ENCODE assay signal across 16 cellular contexts in the genomic region with DNA sequence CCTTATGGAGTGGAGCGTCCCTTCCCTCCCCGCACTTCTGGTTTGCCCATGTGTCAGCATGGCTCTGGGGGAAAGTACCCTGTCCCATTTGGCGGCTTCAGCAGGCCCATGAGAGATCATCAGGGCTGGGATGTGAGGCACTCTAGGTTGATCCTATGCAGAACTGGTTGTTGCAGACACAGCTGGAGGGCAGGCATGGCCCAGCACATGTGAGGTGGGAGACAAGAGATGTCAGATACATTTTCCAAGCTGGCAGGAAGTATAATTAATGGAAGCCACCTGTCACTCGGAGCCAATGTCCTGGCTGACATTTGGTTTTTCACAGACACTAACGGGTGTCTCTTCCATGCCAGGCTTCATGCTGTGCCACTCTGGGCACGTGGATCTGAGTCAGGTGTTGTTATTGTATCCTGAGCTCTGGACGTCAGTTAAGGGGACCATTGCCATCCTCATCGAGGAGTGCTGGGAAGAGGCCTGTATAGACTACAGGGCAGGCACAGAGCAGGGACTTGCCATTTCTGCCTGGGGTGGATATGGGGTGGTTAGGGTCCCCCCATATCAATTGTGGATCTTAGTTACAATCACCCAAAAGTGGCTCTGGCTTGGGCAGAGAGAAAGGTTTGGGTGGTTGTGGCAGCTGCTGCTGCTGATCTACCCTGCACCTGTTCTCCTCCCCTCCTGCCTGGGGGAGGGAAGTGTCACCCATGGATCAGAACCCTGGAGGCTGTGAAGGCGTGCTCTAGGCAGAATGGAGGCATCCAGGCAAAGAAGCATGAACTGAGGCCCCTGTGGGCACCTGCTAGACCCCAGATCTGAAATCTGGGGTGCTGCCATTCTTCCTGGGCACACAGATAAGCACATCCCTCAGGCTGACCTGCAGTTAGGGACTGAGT.
DNase-seq lines count a peak whose midpoint lies in the region; ATAC-seq and TF ChIP-seq lines count a peak whose summit lies in the region.
"Had no signal": no experiment of that assay in that cellular context is flagged by ENCODE, and none has a peak within 500 bp of the region (broad histone marks: within the 10 kb centered on the region; RNA-seq: fewer than 3 reads in every experiment).

No MANE protein-coding gene starts in this region.

- no peaks in the 10 kb centered on the region for H3K36me3 ChIP-seq in SK-N-SH (replicated peaks in 1 of 2; ENCODE audit: control insufficient read depth in 1 of 2, insufficient read depth in 2 of 2, low read length in 1 of 2)
- H3K36me3 ChIP-seq in tibial artery = no peaks in the 10 kb centered on the region
- H3K36me3 ChIP-seq: BE2C had no signal

- H3K27ac ChIP-seq in SK-N-SH (ENCODE audit: low read depth in 2 of 2, low read length in 1 of 2) = peak overlapping the region in 1 of 2 experiments; percentile 55; a peak in 1 of 4 replicates
- peak overlapping the region; percentile 32 for H3K27ac ChIP-seq in angular gyrus (ENCODE audit: low read depth, low read length)
- no peak overlapping the region for H3K27ac ChIP-seq in tibial artery

- 13% methylated on average over 5 of the region's 9 CpGs for WGBS in SK-N-SH (ENCODE audit: low lambda C conversion rate)

- H3K9me2 ChIP-seq in SK-N-SH = no peaks in the 10 kb centered on the region

- no peak overlapping the region for H2AFZ ChIP-seq in SK-N-SH (ENCODE audit: low read depth)

- ATAC-seq in SK-N-SH treated with all-trans-retinoic acid at 6 μM for 48 hours = no peak
- ATAC-seq: GM12878 had no signal

- no peak overlapping the region for H3K4me2 ChIP-seq in SK-N-SH

- peaks cover 0 to 18% of the 10 kb centered on the region in 2 experiments; a peak in 1 of 4 replicates for H3K4me1 ChIP-seq in SK-N-SH (ENCODE audit: control insufficient read depth in 1 of 2, insufficient read depth in 2 of 2, low read depth in 1 of 2, low read length in 1 of 2)
- H3K4me1 ChIP-seq in tibial artery = no peaks in the 10 kb centered on the region
- H3K4me1 ChIP-seq: BE2C had no signal

- H4K20me1 ChIP-seq in SK-N-SH (ENCODE audit: insufficient read depth) = no peaks in the 10 kb centered on the region

- peak in 1 of 2 experiments; percentile 56; a peak in 1 of 4 replicates for TF ChIP-seq EP300 in SK-N-SH (IDR thresholded peaks at IDR 0.05; ENCODE audit: borderline replicate concordance in 1 of 2, low read depth in 1 of 2, low read length in 1 of 2)

- no peak overlapping the region for H3K4me3 ChIP-seq in SK-N-SH (ENCODE audit: low read depth in 2 of 2, low read length in 1 of 2)
- H3K4me3 ChIP-seq in tibial artery = no peak overlapping the region
- H3K4me3 ChIP-seq: GM12878 had no signal

- H3K27me3 ChIP-seq in SK-N-SH (ENCODE audit: insufficient read depth) = no peaks in the 10 kb centered on the region
- H3K27me3 ChIP-seq in tibial artery = peaks cover 0 to 14% of the 10 kb centered on the region in 2 donors
- H3K27me3 ChIP-seq: BE2C had no signal

- no peaks in the 10 kb centered on the region for H3F3A ChIP-seq in SK-N-SH (replicated peaks; ENCODE audit: insufficient read depth)

- H3K9me3 ChIP-seq in SK-N-SH = no peaks in the 10 kb centered on the region
- peaks cover 0 to 4% (median 0%) of the 10 kb centered on the region in 3 donors for H3K9me3 ChIP-seq in tibial artery
- H3K9me3 ChIP-seq: BE2C had no signal

- no peak for TF ChIP-seq CTCF in SK-N-SH (IDR thresholded peaks at IDR 0.05)
- no peak for TF ChIP-seq CTCF in tibial artery (IDR thresholded peaks at IDR 0.05)

- no peak overlapping the region for H3K9ac ChIP-seq in SK-N-SH

- intact Hi-C loops in tibial artery (cut with DNase I; ENCODE audit: low total_unique reads) = no loop called here

- no peak for TF ChIP-seq RAD21 in SK-N-SH (IDR thresholded peaks at IDR 0.05; ENCODE audit: low read length)

- no peaks in the 10 kb centered on the region for H3K79me2 ChIP-seq in SK-N-SH (ENCODE audit: insufficient read depth)

- DNase-seq in SK-N-SH (peak; percentile 67), myocyte (ENCODE audit: low read depth) (peak; percentile 26), T1000 (lab: John Stamatoyannopoulos, UW) (no peak), tibial artery (no peak)
- no peak for DNase-seq in stimulated activated CD4-positive, alpha-beta T cell treated with anti-CD3 and anti-CD28 coated beads, Interleukin-2, amount 100 ng/mL, for 48 hours
- DNase-seq: BE2C, DMS79 treated with DMSO at 0.1 percent for 48 hours, KG1, NCI-H1092, NCI-H1436 treated with DMSO at 0.1 percent for 48 hours, NCI-H2081 treated with DMSO at 0.1 percent for 48 hours, NCI-H510A, OCI-M1 had no signal

- POLR2A ChIA-PET in SK-N-SH (lab: Yijun Ruan, JAX) = no interaction called here

- CTCF ChIA-PET in SK-N-SH (lab: Yijun Ruan, JAX) = interaction anchor here (0.8 to 7.2 kb wide), 4 partner anchors 10 to 196 kb away, joined by 4 to 48 read pairs (median 22); a partner anchor contains a TSS

TF ChIP-seq in SK-N-SH, 30 proteins besides CTCF, POLR2A, EP300 and RAD21:
- TF ChIP-seq MXI1 (IDR thresholded peaks at IDR 0.05; ENCODE audit: low read depth, low read length) (peak; percentile 63; the same call in 1 of the 2 replicates), CHD2 (IDR thresholded peaks at IDR 0.05; ENCODE audit: low read length, partially characterized antibody) (no peak), NFIC (IDR thresholded peaks at IDR 0.05; ENCODE audit: borderline replicate concordance) (no peak), FOSL2 (IDR thresholded peaks at IDR 0.05; ENCODE audit: borderline replicate concordance, low read depth) (no peak), GATA2 (CRISPR knock-in tag; IDR thresholded peaks at IDR 0.05) (no peak), SMC3 (IDR thresholded peaks at IDR 0.05; ENCODE audit: low read depth, low read length) (no peak)
- TF ChIP-seq, protein P1, sequence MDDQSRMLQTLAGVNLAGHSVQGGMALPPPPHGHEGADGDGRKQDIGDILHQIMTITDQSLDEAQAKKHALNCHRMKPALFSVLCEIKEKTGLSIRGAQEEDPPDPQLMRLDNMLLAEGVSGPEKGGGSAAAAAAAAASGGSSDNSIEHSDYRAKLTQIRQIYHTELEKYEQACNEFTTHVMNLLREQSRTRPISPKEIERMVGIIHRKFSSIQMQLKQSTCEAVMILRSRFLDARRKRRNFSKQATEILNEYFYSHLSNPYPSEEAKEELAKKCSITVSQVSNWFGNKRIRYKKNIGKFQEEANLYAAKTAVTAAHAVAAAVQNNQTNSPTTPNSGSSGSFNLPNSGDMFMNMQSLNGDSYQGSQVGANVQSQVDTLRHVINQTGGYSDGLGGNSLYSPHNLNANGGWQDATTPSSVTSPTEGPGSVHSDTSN (IDR thresholded peaks at IDR 0.05) = no peak
- TF ChIP-seq, protein P2, sequence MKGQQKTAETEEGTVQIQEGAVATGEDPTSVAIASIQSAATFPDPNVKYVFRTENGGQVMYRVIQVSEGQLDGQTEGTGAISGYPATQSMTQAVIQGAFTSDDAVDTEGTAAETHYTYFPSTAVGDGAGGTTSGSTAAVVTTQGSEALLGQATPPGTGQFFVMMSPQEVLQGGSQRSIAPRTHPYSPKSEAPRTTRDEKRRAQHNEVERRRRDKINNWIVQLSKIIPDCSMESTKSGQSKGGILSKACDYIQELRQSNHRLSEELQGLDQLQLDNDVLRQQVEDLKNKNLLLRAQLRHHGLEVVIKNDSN (IDR thresholded peaks at IDR 0.05; ENCODE audit: borderline replicate concordance, low read depth) = no peak
- TF ChIP-seq, protein P3, sequence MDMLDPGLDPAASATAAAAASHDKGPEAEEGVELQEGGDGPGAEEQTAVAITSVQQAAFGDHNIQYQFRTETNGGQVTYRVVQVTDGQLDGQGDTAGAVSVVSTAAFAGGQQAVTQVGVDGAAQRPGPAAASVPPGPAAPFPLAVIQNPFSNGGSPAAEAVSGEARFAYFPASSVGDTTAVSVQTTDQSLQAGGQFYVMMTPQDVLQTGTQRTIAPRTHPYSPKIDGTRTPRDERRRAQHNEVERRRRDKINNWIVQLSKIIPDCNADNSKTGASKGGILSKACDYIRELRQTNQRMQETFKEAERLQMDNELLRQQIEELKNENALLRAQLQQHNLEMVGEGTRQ (IDR thresholded peaks at IDR 0.05; ENCODE audit: borderline replicate concordance, low read depth, low read length) = no peak

TF ChIP-seq in SK-N-SH treated with all-trans-retinoic acid at 6 μM for 48 hours, 23 proteins besides CTCF, POLR2A, EP300 and RAD21 (continues in another document):
- no peak for TF ChIP-seq OSR1 (CRISPR knock-in tag; IDR thresholded peaks at IDR 0.05)
- no peak for TF ChIP-seq TCF4 (CRISPR knock-in tag; IDR thresholded peaks at IDR 0.05; ENCODE audit: borderline replicate concordance)
- TF ChIP-seq ZFP3 (CRISPR knock-in tag; IDR thresholded peaks at IDR 0.05) = no peak
- TF ChIP-seq PPARA (CRISPR knock-in tag; IDR thresholded peaks at IDR 0.05; ENCODE audit: borderline replicate concordance) = no peak
- no peak for TF ChIP-seq SNAI2 (CRISPR knock-in tag; IDR thresholded peaks at IDR 0.05)
- no peak for TF ChIP-seq GLIS3 (CRISPR knock-in tag; IDR thresholded peaks at IDR 0.05)
- TF ChIP-seq ZNF70 (CRISPR knock-in tag; IDR thresholded peaks at IDR 0.05) = no peak
- no peak for TF ChIP-seq CSDC2 (CRISPR knock-in tag; IDR thresholded peaks at IDR 0.05)
- no peak for TF ChIP-seq ARNTL (CRISPR knock-in tag; IDR thresholded peaks at IDR 0.05; ENCODE audit: borderline replicate concordance, low read depth)
- TF ChIP-seq, protein P4, sequence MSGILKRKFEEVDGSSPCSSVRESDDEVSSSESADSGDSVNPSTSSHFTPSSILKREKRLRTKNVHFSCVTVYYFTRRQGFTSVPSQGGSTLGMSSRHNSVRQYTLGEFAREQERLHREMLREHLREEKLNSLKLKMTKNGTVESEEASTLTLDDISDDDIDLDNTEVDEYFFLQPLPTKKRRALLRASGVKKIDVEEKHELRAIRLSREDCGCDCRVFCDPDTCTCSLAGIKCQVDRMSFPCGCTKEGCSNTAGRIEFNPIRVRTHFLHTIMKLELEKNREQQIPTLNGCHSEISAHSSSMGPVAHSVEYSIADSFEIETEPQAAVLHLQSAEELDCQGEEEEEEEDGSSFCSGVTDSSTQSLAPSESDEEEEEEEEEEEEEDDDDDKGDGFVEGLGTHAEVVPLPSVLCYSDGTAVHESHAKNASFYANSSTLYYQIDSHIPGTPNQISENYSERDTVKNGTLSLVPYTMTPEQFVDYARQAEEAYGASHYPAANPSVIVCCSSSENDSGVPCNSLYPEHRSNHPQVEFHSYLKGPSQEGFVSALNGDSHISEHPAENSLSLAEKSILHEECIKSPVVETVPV (CRISPR knock-in tag; IDR thresholded peaks at IDR 0.05) = no peak
- TF ChIP-seq, protein P5, sequence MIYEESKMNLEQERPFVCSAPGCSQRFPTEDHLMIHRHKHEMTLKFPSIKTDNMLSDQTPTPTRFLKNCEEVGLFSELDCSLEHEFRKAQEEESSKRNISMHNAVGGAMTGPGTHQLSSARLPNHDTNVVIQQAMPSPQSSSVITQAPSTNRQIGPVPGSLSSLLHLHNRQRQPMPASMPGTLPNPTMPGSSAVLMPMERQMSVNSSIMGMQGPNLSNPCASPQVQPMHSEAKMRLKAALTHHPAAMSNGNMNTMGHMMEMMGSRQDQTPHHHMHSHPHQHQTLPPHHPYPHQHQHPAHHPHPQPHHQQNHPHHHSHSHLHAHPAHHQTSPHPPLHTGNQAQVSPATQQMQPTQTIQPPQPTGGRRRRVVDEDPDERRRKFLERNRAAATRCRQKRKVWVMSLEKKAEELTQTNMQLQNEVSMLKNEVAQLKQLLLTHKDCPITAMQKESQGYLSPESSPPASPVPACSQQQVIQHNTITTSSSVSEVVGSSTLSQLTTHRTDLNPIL (CRISPR knock-in tag; IDR thresholded peaks at IDR 0.05; ENCODE audit: low read depth) = no peak

Comparison
In these comparisons a context has a peak if more than half of its experiments do, and no peak if none do; other contexts are left out.
1. DNase-seq: peak in SK-N-SH (single experiment) and myocyte (single experiment); none in T1000 (single experiment), stimulated activated CD4-positive, alpha-beta T cell treated with anti-CD3 and anti-CD28 coated beads, Interleukin-2, amount 100 ng/mL, for 48 hours (0 of 2) and tibial artery (0 of 2).